9 cellular contexts compared by ENCODE assay signal in the genomic region with DNA sequence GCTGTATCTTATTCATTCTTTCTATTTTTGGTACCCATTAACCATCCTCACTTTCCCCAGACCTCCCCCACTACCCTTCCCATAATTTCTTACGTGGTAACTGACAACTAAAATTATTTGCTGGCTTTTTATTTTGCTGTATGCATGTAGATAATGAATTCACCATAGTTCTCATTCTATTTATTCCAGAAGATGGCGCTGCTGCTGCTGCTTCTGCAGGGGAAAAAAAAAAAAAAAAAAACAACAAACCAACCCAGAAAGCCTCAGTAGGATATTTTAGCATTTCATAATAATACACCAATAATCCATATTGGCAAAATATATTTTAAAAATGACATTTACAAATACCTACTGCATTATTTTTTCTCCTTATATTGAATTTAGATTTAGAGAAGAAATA.
DNase-seq lines count a peak whose midpoint lies in the region; ATAC-seq and TF ChIP-seq lines count a peak whose summit lies in the region.
"Had no signal": no experiment of that assay in that cellular context is flagged by ENCODE, and none has a peak within 500 bp of the region (broad histone marks: within the 10 kb centered on the region; RNA-seq: fewer than 3 reads in every experiment).

No MANE protein-coding gene starts in this region.

- POLR2A ChIA-PET in GM10248 (lab: Yijun Ruan, JAX) = no interaction called here
- POLR2A ChIA-PET in OCI-LY7 (lab: Charles Lee) = no interaction called here

- H3K27ac ChIP-seq in OCI-LY7 (ENCODE audit: low read depth, low read length, poor library complexity, severe bottlenecking) = no peak overlapping the region

- H3K36me3 ChIP-seq in OCI-LY7 (ENCODE audit: insufficient read depth, low read length) = no peaks in the 10 kb centered on the region

- H3K9me3 ChIP-seq in OCI-LY7 (ENCODE audit: low read length) = no peaks in the 10 kb centered on the region

- no peak overlapping the region for H2AFZ ChIP-seq in OCI-LY7 (ENCODE audit: low read length)

- BruUV-seq in OCI-LY7 (replicated peaks; lab: Mats Ljungman, UMichigan) = no TSS peak

- H3K9me2 ChIP-seq in OCI-LY7 (ENCODE audit: insufficient read depth, low read length) = no peaks in the 10 kb centered on the region

- CTCF ChIA-PET in GM10248 (lab: Yijun Ruan, JAX) = no interaction called here
- CTCF ChIA-PET in OCI-LY7 (lab: Charles Lee; ENCODE audit: unreplicated experiment) = no interaction called here

- no peak for ATAC-seq in HG02884 (IDR thresholded peaks at IDR 0.05; ENCODE audit: unreplicated experiment)

- no peak for TF ChIP-seq CTCF in GM10248 (IDR thresholded peaks at IDR 0.05; ENCODE audit: control extremely low read depth, extremely low read depth, low read depth, missing control alignments)
- TF ChIP-seq CTCF in OCI-LY7 (conservative IDR thresholded peaks at IDR 0.05; ENCODE audit: low read length) = peak; percentile 72
- peak; percentile 44 for TF ChIP-seq CTCF in fibroblast of pulmonary artery (IDR thresholded peaks at IDR 0.05; ENCODE audit: low read length, missing control alignments)

- peak; percentile 24 for DNase-seq in A172 (ENCODE audit: low spot score)
- DNase-seq in GM10248 (ENCODE audit: extremely low spot score) = peak; percentile 1
- DNase-seq in OCI-LY7 (ENCODE audit: low spot score) = peak; percentile 0
- peak; percentile 35 for DNase-seq in fibroblast of pulmonary artery (ENCODE audit: low read depth)
- no peak for DNase-seq in GOT3 (lab: John Stamatoyannopoulos, UW)
- no peak for DNase-seq in NCI-H1048 (lab: John Stamatoyannopoulos, UW)
- no peak for DNase-seq in medulla oblongata (ENCODE audit: extremely low spot score)
- DNase-seq: DMS79 treated with DMSO at 0.1 percent for 48 hours had no signal

- H3K4me2 ChIP-seq in OCI-LY7 (ENCODE audit: low read length) = no peak overlapping the region

- H3K79me2 ChIP-seq in OCI-LY7 (ENCODE audit: insufficient read depth, low read depth, low read length) = no peaks in the 10 kb centered on the region

- H3K4me3 ChIP-seq in OCI-LY7 (ENCODE audit: low read depth, low read length, poor library complexity, severe bottlenecking) (no peak overlapping the region), fibroblast of pulmonary artery (replicated peaks; ENCODE audit: low read depth, low read length) (no peak overlapping the region)

- intact Hi-C loops in OCI-LY7 (cut with micrococcal nuclease; ENCODE audit: unreplicated experiment) = no loop called here

- H4K20me1 ChIP-seq in OCI-LY7 (ENCODE audit: insufficient read depth, low read length) = no peaks in the 10 kb centered on the region

- H3K4me1 ChIP-seq in OCI-LY7 (ENCODE audit: insufficient read depth, low read length, poor library complexity, severe bottlenecking) = no peaks in the 10 kb centered on the region

Comparison
In these comparisons a context has a peak if more than half of its experiments do, and no peak if none do; other contexts are left out.
1. DNase-seq: peak in A172 (single experiment), GM10248 (single experiment), OCI-LY7 (single experiment) and fibroblast of pulmonary artery (single experiment); none in GOT3 (single experiment), NCI-H1048 (single experiment) and medulla oblongata (single experiment).